ENCODE assay signal across 8 cellular contexts in genomic region chr16:2213817-2214720, GRCh38. TPM values are rescaled to one million over a fixed set of nuclear protein-coding genes. Genes with fewer than 3 reads are reported as not detected.
A peak's percentile ranks its signal among the peaks of the same experiment; 100 is the strongest.
DNase-seq lines count a peak whose midpoint lies in the region; ATAC-seq and TF ChIP-seq lines count a peak whose summit lies in the region.

No MANE protein-coding gene starts in this region.

- H3K9me3 ChIP-seq in left lung (no peaks in the 10 kb centered on the region), tibial nerve (no peaks in the 10 kb centered on the region)

- H3K27ac Mint-ChIP-seq in activated CD4-positive, alpha-beta T cell treated with anti-CD3 and anti-CD28 coated beads, Interleukin-2, amount 10 ng/mL, durations not matched to agents 24 days and 14 days = peak overlapping the region; percentile 58
- H3K27ac Mint-ChIP-seq in activated naive CD8-positive, alpha-beta T cell treated with anti-CD3 and anti-CD28 coated beads for 36 hours = peak overlapping the region; percentile 20

- DNase-seq in activated CD4-positive, alpha-beta T cell treated with anti-CD3 and anti-CD28 coated beads, Interleukin-2, amount 10 ng/mL, durations not matched to agents 24 days and 14 days = no peak
- DNase-seq in activated CD4-positive, alpha-beta T cell treated with anti-CD3 and anti-CD28 coated beads, Interleukin-2, amount 50 U/mL, for 1 hour = no peak
- DNase-seq in activated naive CD8-positive, alpha-beta T cell treated with anti-CD3 and anti-CD28 coated beads for 36 hours = peak; percentile 38
- DNase-seq in left lung (peak in 1 of 2 donors; percentile 82), tibial nerve (ENCODE audit: low spot score in 2 of 2) (no peak), 8988T (no peak)

- H3K27me3 Mint-ChIP-seq in activated CD4-positive, alpha-beta T cell treated with anti-CD3 and anti-CD28 coated beads, Interleukin-2, amount 10 ng/mL, durations not matched to agents 24 days and 14 days = no peaks in the 10 kb centered on the region
- no peaks in the 10 kb centered on the region for H3K27me3 Mint-ChIP-seq in activated naive CD8-positive, alpha-beta T cell treated with anti-CD3 and anti-CD28 coated beads for 36 hours

- H3K27me3 ChIP-seq in left lung (no peaks in the 10 kb centered on the region), tibial nerve (no peaks in the 10 kb centered on the region)

- no peak for TF ChIP-seq EP300 in tibial nerve (IDR thresholded peaks at IDR 0.05)

- peaks cover 0 to 34% of the 10 kb centered on the region in 2 donors for H3K36me3 ChIP-seq in left lung
- H3K36me3 ChIP-seq in tibial nerve = peaks cover 0 to 20% (median 2%) of the 10 kb centered on the region in 3 donors

- H3K9me3 Mint-ChIP-seq in activated CD4-positive, alpha-beta T cell treated with anti-CD3 and anti-CD28 coated beads, Interleukin-2, amount 10 ng/mL, durations not matched to agents 24 days and 14 days = no peaks in the 10 kb centered on the region
- no peaks in the 10 kb centered on the region for H3K9me3 Mint-ChIP-seq in activated naive CD8-positive, alpha-beta T cell treated with anti-CD3 and anti-CD28 coated beads for 36 hours

- H3K4me3 Mint-ChIP-seq in activated CD4-positive, alpha-beta T cell treated with anti-CD3 and anti-CD28 coated beads, Interleukin-2, amount 10 ng/mL, durations not matched to agents 24 days and 14 days = peak overlapping the region; percentile 86
- H3K4me3 Mint-ChIP-seq in activated naive CD8-positive, alpha-beta T cell treated with anti-CD3 and anti-CD28 coated beads for 36 hours = peak overlapping the region; percentile 86

- TF ChIP-seq CTCF in left lung (IDR thresholded peaks at IDR 0.05) (no peak), tibial nerve (IDR thresholded peaks at IDR 0.05) (no peak)

- H3K27ac ChIP-seq in left lung (peak overlapping the region; percentile 26 to 84), tibial nerve (peak overlapping the region in 3 of 4 donors; percentile 50 to 84 (median 81))

- peaks cover 18% of the 10 kb centered on the region for H3K36me3 Mint-ChIP-seq in activated CD4-positive, alpha-beta T cell treated with anti-CD3 and anti-CD28 coated beads, Interleukin-2, amount 10 ng/mL, durations not matched to agents 24 days and 14 days (ENCODE audit: low read depth)
- peaks cover 20% of the 10 kb centered on the region for H3K36me3 Mint-ChIP-seq in activated naive CD8-positive, alpha-beta T cell treated with anti-CD3 and anti-CD28 coated beads for 36 hours

- WGBS in tibial nerve, 2 donors = 1 to 3% methylated on average over 10 to 22 of the region's 99 CpGs

- ATAC-seq in HG03342 (IDR thresholded peaks at IDR 0.05; ENCODE audit: unreplicated experiment) (peak; percentile 3), left lung (no peak), HG03095 (IDR thresholded peaks at IDR 0.05; ENCODE audit: unreplicated experiment) (no peak)

- peaks cover 17% of the 10 kb centered on the region for H3K4me1 Mint-ChIP-seq in activated CD4-positive, alpha-beta T cell treated with anti-CD3 and anti-CD28 coated beads, Interleukin-2, amount 10 ng/mL, durations not matched to agents 24 days and 14 days
- peaks cover 22% of the 10 kb centered on the region for H3K4me1 Mint-ChIP-seq in activated naive CD8-positive, alpha-beta T cell treated with anti-CD3 and anti-CD28 coated beads for 36 hours

- H3K4me1 ChIP-seq in left lung (peaks cover 21 to 37% of the 10 kb centered on the region in 2 donors), tibial nerve (peaks cover 0 to 39% (median 22%) of the 10 kb centered on the region in 4 donors)

- intact Hi-C loops in activated CD4-positive, alpha-beta T cell treated with anti-CD3 and anti-CD28 coated beads, Interleukin-2, amount 10 ng/mL, durations not matched to agents 24 days and 14 days (cut with micrococcal nuclease) = loop anchor here (2.0 to 10.0 kb wide), 2 partner anchors 59 to 209 kb away; partner anchors contain the start of genes TRAF7 and ZNF598
- intact Hi-C loops in left lung (cut with DNase I) = no loop called here

- H3K4me3 ChIP-seq in left lung = peak overlapping the region; percentile 69 to 87
- peak overlapping the region; percentile 58 to 96 (median 72) for H3K4me3 ChIP-seq in tibial nerve

- no peak for TF ChIP-seq POLR2A in tibial nerve (IDR thresholded peaks at IDR 0.05)

RNA-seq across cellular contexts. Expression of gene PGP, which starts 0.6 kb away (rescaled TPM):
- 38.7 and 38.9 TPM in 2 replicates for total RNA-seq in activated CD4-positive, alpha-beta T cell treated with anti-CD3 and anti-CD28 coated beads, Interleukin-2, amount 10 ng/mL, durations not matched to agents 24 days and 14 days
- total RNA-seq in activated naive CD8-positive, alpha-beta T cell treated with anti-CD3 and anti-CD28 coated beads for 36 hours = 10 to 100 TPM; 24.2 to 24.5 TPM
- total RNA-seq in left lung = 10 to 100 TPM; 14.4 to 24.4 TPM
- total RNA-seq in tibial nerve = 10 to 100 TPM; 13.1 to 27.0 (median 23.2) TPM

RNA-seq across cellular contexts. Expression of gene BRICD5, which starts 3.4 kb away (rescaled TPM):
- total RNA-seq in activated CD4-positive, alpha-beta T cell treated with anti-CD3 and anti-CD28 coated beads, Interleukin-2, amount 10 ng/mL, durations not matched to agents 24 days and 14 days = 22.2 and 23.1 TPM in 2 replicates
- 1 to 10 TPM; 2.3 to 6.4 TPM for total RNA-seq in activated naive CD8-positive, alpha-beta T cell treated with anti-CD3 and anti-CD28 coated beads for 36 hours
- total RNA-seq in left lung = 10 to 100 TPM in 1 of 2 donors, 1 to 10 TPM in 1; 6.7 to 15.3 TPM
- 100 to 1,000 TPM in 1 of 4 donors, 10 to 100 TPM in 3; 19.8 to 203 (median 24.4) TPM for total RNA-seq in tibial nerve

RNA-seq across cellular contexts. Expression of gene MLST8, which starts 8.8 kb away (rescaled TPM):
- 65.2 and 70.3 TPM in 2 replicates for total RNA-seq in activated CD4-positive, alpha-beta T cell treated with anti-CD3 and anti-CD28 coated beads, Interleukin-2, amount 10 ng/mL, durations not matched to agents 24 days and 14 days
- total RNA-seq in activated naive CD8-positive, alpha-beta T cell treated with anti-CD3 and anti-CD28 coated beads for 36 hours = 10 to 100 TPM; 89.5 to 92.3 TPM
- total RNA-seq in left lung (10 to 100 TPM; 32.1 to 39.0 TPM), tibial nerve (10 to 100 TPM; 28.8 to 73.8 (median 43.8) TPM)

RNA-seq across cellular contexts. Expression of gene E4F1, which starts 9.3 kb away (rescaled TPM):
- 33.4 and 34.7 TPM in 2 replicates for total RNA-seq in activated CD4-positive, alpha-beta T cell treated with anti-CD3 and anti-CD28 coated beads, Interleukin-2, amount 10 ng/mL, durations not matched to agents 24 days and 14 days
- 10 to 100 TPM; 23.0 to 24.1 TPM for total RNA-seq in activated naive CD8-positive, alpha-beta T cell treated with anti-CD3 and anti-CD28 coated beads for 36 hours
- total RNA-seq in left lung (10 to 100 TPM; 16.4 to 22.6 TPM), tibial nerve (10 to 100 TPM; 30.6 to 60.6 (median 45.2) TPM)

RNA-seq across cellular contexts. Expression of gene CASKIN1, which starts 17.7 kb away (rescaled TPM):
- total RNA-seq in activated CD4-positive, alpha-beta T cell treated with anti-CD3 and anti-CD28 coated beads, Interleukin-2, amount 10 ng/mL, durations not matched to agents 24 days and 14 days = 2.2 and 2.3 TPM in 2 replicates
- 1 to 10 TPM; 1.8 to 3.4 TPM for total RNA-seq in activated naive CD8-positive, alpha-beta T cell treated with anti-CD3 and anti-CD28 coated beads for 36 hours
- total RNA-seq in left lung (under 1 TPM; 0.05 to 0.06 TPM), tibial nerve (under 1 TPM in 3 of 4 donors, not detected in 1; 0.20 to 0.63 (median 0.30) TPM)
